Comparison of ENCODE assay signal across 38 cellular contexts in genomic region chr2:2668681-2669265, GRCh38.
"Had no signal": no experiment of that assay in that cellular context is flagged by ENCODE, and none has a peak within 500 bp of the region (broad histone marks: within the 10 kb centered on the region; RNA-seq: fewer than 3 reads in every experiment).

No MANE protein-coding gene starts in this region.

- H3K4me1 Mint-ChIP-seq: activated B cell treated with CpG ODN at 0.5 μM for 24 hours; activated CD4-positive, alpha-beta T cell treated with anti-CD3 and anti-CD28 coated beads, Interleukin-2, amount 10 ng/mL, durations not matched to agents 24 days and 14 days; activated naive CD8-positive, alpha-beta T cell treated with anti-CD3 and anti-CD28 coated beads for 36 hours; activated T-helper 17 cell treated with anti-CD3 and anti-CD28 coated beads, Interleukin-2, amount 50 U/mL, for 72 hours; central memory CD8-positive, alpha-beta T cell had no signal

- H3K9me3 ChIP-seq: adrenal gland had no signal

- H3K27ac ChIP-seq: adrenal gland, cardiac muscle cell, VCaP had no signal

- H3K36me3 ChIP-seq: adrenal gland, cardiac muscle cell had no signal

- ATAC-seq: activated CD8-positive, alpha-beta T cell treated with anti-CD3 and anti-CD28 coated beads for 36 hours; activated naive CD4-positive, alpha-beta T cell treated with anti-CD3 and anti-CD28 coated beads, Interleukin-2, amount 50 U/mL, for 72 hours; activated T-cell treated with anti-CD3 and anti-CD28 coated beads, Interleukin-2, amount 50 U/mL, for 4 hours; activated T-cell treated with anti-CD3 and anti-CD28 coated beads, Interleukin-2, amount 50 U/mL, for 72 hours; activated T-helper 17 cell treated with anti-CD3 and anti-CD28 coated beads, Interleukin-2, amount 50 U/mL, for 72 hours had no signal

- DNase-seq: activated B cell treated with CpG ODN at 0.5 μM for 24 hours; activated CD4-positive, alpha-beta memory T cell treated with anti-CD3 and anti-CD28 coated beads for 36 hours; activated CD4-positive, alpha-beta T cell treated with anti-CD3 and anti-CD28 coated beads for 4 hours; activated CD4-positive, alpha-beta T cell treated with anti-CD3 and anti-CD28 coated beads, Interleukin-2, amount 10 ng/mL, durations not matched to agents 24 days and 14 days; activated CD4-positive, alpha-beta T cell treated with anti-CD3 and anti-CD28 coated beads, Interleukin-2, amount 50 U/mL, for 1 hour; activated CD4-positive, alpha-beta T cell treated with anti-CD3 and anti-CD28 coated beads, Interleukin-2, amount 50 U/mL, for 4 hours; activated CD4-positive, CD25-positive, alpha-beta regulatory T cell treated with anti-CD3 and anti-CD28 coated beads, Interleukin-2, amount 50 U/mL, for 72 hours; activated CD8-positive, alpha-beta memory T cell treated with anti-CD3 and anti-CD28 coated beads, Interleukin-2, amount 50 U/mL, for 4 hours; activated CD8-positive, alpha-beta T cell treated with anti-CD3 and anti-CD28 coated beads for 36 hours; activated effector memory CD4-positive, alpha-beta T cell treated with anti-CD3 and anti-CD28 coated beads, Interleukin-2, amount 50 U/mL, for 16 hours; activated gamma-delta T cell treated with Interleukin-2 at 50 U/mL for 16 hours; activated naive CD4-positive, alpha-beta T cell; activated naive CD4-positive, alpha-beta T cell treated with anti-CD3 and anti-CD28 coated beads for 36 hours; activated naive CD4-positive, alpha-beta T cell treated with anti-CD3 and anti-CD28 coated beads, Interleukin-2, amount 50 U/mL, for 16 hours; activated naive CD8-positive, alpha-beta T cell treated with anti-CD3 and anti-CD28 coated beads for 36 hours; activated T-cell treated with anti-CD3 and anti-CD28 coated beads for 4 hours; activated T-cell treated with anti-CD3 and anti-CD28 coated beads, Interleukin-2, amount 50 U/mL, for 1 hour; activated T-cell treated with anti-CD3 and anti-CD28 coated beads, Interleukin-2, amount 50 U/mL, for 4 hours; activated T-cell treated with anti-CD3 and anti-CD28 coated beads, Interleukin-2, amount 50 U/mL, for 72 hours; adrenal gland; amniotic stem cell; aorta; caudate nucleus; cerebellar nuclear complex; T-helper 1 cell; T-helper 2 cell; T-helper 9 cell had no signal

- H3K4me3 Mint-ChIP-seq: activated B cell treated with CpG ODN at 0.5 μM for 24 hours; activated CD4-positive, alpha-beta memory T cell treated with anti-CD3 and anti-CD28 coated beads for 36 hours; activated CD4-positive, alpha-beta T cell treated with anti-CD3 and anti-CD28 coated beads, Interleukin-2, amount 10 ng/mL, durations not matched to agents 24 days and 14 days; activated CD8-positive, alpha-beta T cell treated with anti-CD3 and anti-CD28 coated beads for 36 hours; activated naive CD4-positive, alpha-beta T cell treated with anti-CD3 and anti-CD28 coated beads for 36 hours; activated naive CD8-positive, alpha-beta T cell treated with anti-CD3 and anti-CD28 coated beads for 36 hours; activated T-cell treated with anti-CD3 and anti-CD28 coated beads, Interleukin-2, amount 50 U/mL, for 4 hours; activated T-cell treated with anti-CD3 and anti-CD28 coated beads, Interleukin-2, amount 50 U/mL, for 72 hours; activated T-helper 1 cell treated with anti-CD3 and anti-CD28 coated beads, Interleukin-12 subunit alpha, Interleukin-12 subunit beta, Interleukin-2, Interleukin-4 antibody, amounts not matched to agents 30 ng/mL and 10 ng/mL and 1 ng/mL, durations not matched to agents 14 hours and 24 hours and 36 hours; activated T-helper 17 cell treated with anti-CD3 and anti-CD28 coated beads, Interleukin-2, amount 50 U/mL, for 72 hours; brain; central memory CD8-positive, alpha-beta T cell; T-helper 1 cell treated with Interleukin-12 subunit alpha and Interleukin-12 subunit beta and Interleukin-4 antibody, amounts not matched to agents 30 μg/mL and 1 μg/mL, for 36 hours; T-helper 2 cell treated with Interferon-gamma antibody and Interleukin-4, amounts not matched to agents 5 μg/mL and 100 μg/mL, for 36 hours had no signal

- H3K9me3 Mint-ChIP-seq: activated B cell treated with CpG ODN at 0.5 μM for 24 hours; activated CD4-positive, alpha-beta memory T cell treated with anti-CD3 and anti-CD28 coated beads for 36 hours; activated CD4-positive, alpha-beta T cell treated with anti-CD3 and anti-CD28 coated beads, Interleukin-2, amount 10 ng/mL, durations not matched to agents 24 days and 14 days; activated CD8-positive, alpha-beta T cell treated with anti-CD3 and anti-CD28 coated beads for 36 hours; activated naive CD4-positive, alpha-beta T cell treated with anti-CD3 and anti-CD28 coated beads for 36 hours; activated naive CD4-positive, alpha-beta T cell treated with anti-CD3 and anti-CD28 coated beads, Interleukin-2, amount 50 U/mL, for 72 hours; activated naive CD8-positive, alpha-beta T cell treated with anti-CD3 and anti-CD28 coated beads for 36 hours; activated T-cell treated with anti-CD3 and anti-CD28 coated beads, Interleukin-2, amount 50 U/mL, for 4 hours; activated T-helper 1 cell treated with anti-CD3 and anti-CD28 coated beads, Interleukin-12 subunit alpha, Interleukin-12 subunit beta, Interleukin-2, Interleukin-4 antibody, amounts not matched to agents 30 ng/mL and 10 ng/mL and 1 ng/mL, durations not matched to agents 14 hours and 24 hours and 36 hours; T-helper 1 cell treated with Interleukin-12 subunit alpha and Interleukin-12 subunit beta and Interleukin-4 antibody, amounts not matched to agents 30 μg/mL and 1 μg/mL, for 36 hours; T-helper 2 cell treated with Interferon-gamma antibody and Interleukin-4, amounts not matched to agents 5 μg/mL and 100 μg/mL, for 36 hours had no signal

- H3K27me3 ChIP-seq: adrenal gland, cardiac muscle cell had no signal

- H3K36me3 Mint-ChIP-seq: activated CD4-positive, alpha-beta memory T cell treated with anti-CD3 and anti-CD28 coated beads for 36 hours; activated naive CD4-positive, alpha-beta T cell treated with anti-CD3 and anti-CD28 coated beads, Interleukin-2, amount 50 U/mL, for 72 hours; activated naive CD8-positive, alpha-beta T cell treated with anti-CD3 and anti-CD28 coated beads for 36 hours; brain had no signal

- H3K4me3 ChIP-seq: adrenal gland, cardiac muscle cell had no signal

- H3K27me3 Mint-ChIP-seq: activated B cell treated with CpG ODN at 0.5 μM for 24 hours; activated CD4-positive, alpha-beta T cell treated with anti-CD3 and anti-CD28 coated beads, Interleukin-2, amount 10 ng/mL, durations not matched to agents 24 days and 14 days; activated CD8-positive, alpha-beta T cell treated with anti-CD3 and anti-CD28 coated beads for 36 hours; activated naive CD8-positive, alpha-beta T cell treated with anti-CD3 and anti-CD28 coated beads for 36 hours; central memory CD8-positive, alpha-beta T cell had no signal

- FAIRE-seq: bronchial epithelial cell, TTC549 had no signal

- H3K27ac Mint-ChIP-seq: activated B cell treated with CpG ODN at 0.5 μM for 24 hours; activated CD4-positive, alpha-beta memory T cell treated with anti-CD3 and anti-CD28 coated beads for 36 hours; activated CD4-positive, alpha-beta T cell treated with anti-CD3 and anti-CD28 coated beads, Interleukin-2, amount 10 ng/mL, durations not matched to agents 24 days and 14 days; activated CD8-positive, alpha-beta T cell treated with anti-CD3 and anti-CD28 coated beads for 36 hours; activated naive CD4-positive, alpha-beta T cell treated with anti-CD3 and anti-CD28 coated beads for 36 hours; activated naive CD8-positive, alpha-beta T cell treated with anti-CD3 and anti-CD28 coated beads for 36 hours; activated T-cell treated with anti-CD3 and anti-CD28 coated beads, Interleukin-2, amount 50 U/mL, for 72 hours; activated T-helper 1 cell treated with anti-CD3 and anti-CD28 coated beads, Interleukin-12 subunit alpha, Interleukin-12 subunit beta, Interleukin-2, Interleukin-4 antibody, amounts not matched to agents 30 ng/mL and 10 ng/mL and 1 ng/mL, durations not matched to agents 14 hours and 24 hours and 36 hours; activated T-helper 17 cell treated with anti-CD3 and anti-CD28 coated beads, Interleukin-2, amount 50 U/mL, for 72 hours; brain; T-helper 1 cell treated with Interleukin-12 subunit alpha and Interleukin-12 subunit beta and Interleukin-4 antibody, amounts not matched to agents 30 μg/mL and 1 μg/mL, for 36 hours; T-helper 2 cell treated with Interferon-gamma antibody and Interleukin-4, amounts not matched to agents 5 μg/mL and 100 μg/mL, for 36 hours had no signal
